In genomic region chr1:245272676-245273075, GRCh38 we compare ENCODE assay signal across 1 cellular context.
TF ChIP-seq lines count a peak whose summit lies in the region.

No MANE protein-coding gene starts in this region.

TF ChIP-seq in GM23338, 12 proteins besides CTCF, POLR2A, EP300 and RAD21 (continued from another document):
- TF ChIP-seq ZNF462 (CRISPR knock-in tag; IDR thresholded peaks at IDR 0.05): no peak
- TF ChIP-seq NANOG (IDR thresholded peaks at IDR 0.05; ENCODE audit: borderline replicate concordance): no peak
- no peak for TF ChIP-seq ETS1 (IDR thresholded peaks at IDR 0.05)
- no peak for TF ChIP-seq CREB1 (CRISPR knock-in tag; IDR thresholded peaks at IDR 0.05; ENCODE audit: low read depth)
- no peak for TF ChIP-seq EZH2 (IDR thresholded peaks at IDR 0.05; ENCODE audit: low read depth, unreplicated experiment)
- no peak for TF ChIP-seq ZNF114 (CRISPR knock-in tag; IDR thresholded peaks at IDR 0.05)
- TF ChIP-seq EZH2phosphoT487 (IDR thresholded peaks at IDR 0.05; ENCODE audit: unreplicated experiment): no peak
